ENCODE assay signal across 17 cellular contexts in genomic region chr2:228056293-228056692, GRCh38.
DNase-seq lines count a peak whose midpoint lies in the region; ATAC-seq and TF ChIP-seq lines count a peak whose summit lies in the region.
"Had no signal": no experiment of that assay in that cellular context is flagged by ENCODE, and none has a peak within 500 bp of the region (broad histone marks: within the 10 kb centered on the region; RNA-seq: fewer than 3 reads in every experiment).

No MANE protein-coding gene starts in this region.

- H3K36me3 ChIP-seq in A673 (ENCODE audit: insufficient read depth, low read length, poor library complexity, severe bottlenecking) (no peaks in the 10 kb centered on the region), lower lobe of right lung (no peaks in the 10 kb centered on the region)
- H3K36me3 ChIP-seq: BE2C; BLaER1 treated with 17β-estradiol and CSF1 and Interleukin-3, amounts not matched to agents 10 nM and 100 nM had no signal

- H3K4me3 ChIP-seq in A673 (ENCODE audit: low read depth, low read length, poor library complexity, severe bottlenecking) (no peak overlapping the region), lower lobe of right lung (no peak overlapping the region)
- H3K4me3 ChIP-seq: BLaER1 treated with 17β-estradiol and CSF1 and Interleukin-3, amounts not matched to agents 10 nM and 100 nM had no signal

- H3K9me3 ChIP-seq in A673 (ENCODE audit: low read depth, low read length, poor library complexity, severe bottlenecking) (no peaks in the 10 kb centered on the region), lower lobe of right lung (no peaks in the 10 kb centered on the region)
- H3K9me3 ChIP-seq: BE2C; BLaER1 treated with 17β-estradiol and CSF1 and Interleukin-3, amounts not matched to agents 10 nM and 100 nM had no signal

- peak; percentile 57 to 63 for ATAC-seq in lower lobe of right lung

- no TSS peak for BruUV-seq in A673 (replicated peaks; lab: Mats Ljungman, UMichigan)

- H3K4me1 ChIP-seq in A673 (ENCODE audit: insufficient read depth, low read length, poor library complexity, severe bottlenecking) (peaks cover 48% of the 10 kb centered on the region), lower lobe of right lung (peaks cover 9% of the 10 kb centered on the region)
- H3K4me1 ChIP-seq: BE2C; BLaER1 treated with 17β-estradiol and CSF1 and Interleukin-3, amounts not matched to agents 10 nM and 100 nM had no signal

- no peak for TF ChIP-seq CTCF in A673 (conservative IDR thresholded peaks at IDR 0.05; ENCODE audit: low read depth, low read length)
- TF ChIP-seq CTCF in lower lobe of right lung (IDR thresholded peaks at IDR 0.05), result no peak

- CTCF ChIA-PET in A673 (lab: Charles Lee), result no interaction called here

- H3K27me3 ChIP-seq in A673 (replicated peaks; ENCODE audit: insufficient read depth, low read depth, low read length, poor library complexity) (no peaks in the 10 kb centered on the region), lower lobe of right lung (ENCODE audit: low read depth) (no peaks in the 10 kb centered on the region)
- H3K27me3 ChIP-seq: BE2C; BLaER1 treated with 17β-estradiol and CSF1 and Interleukin-3, amounts not matched to agents 10 nM and 100 nM had no signal

- intact Hi-C loops in A673 (cut with micrococcal nuclease; ENCODE audit: unreplicated experiment) (loop anchor here (2.0 kb wide), 1 partner anchor 27 kb away; no protein-coding TSS in a partner anchor), lower lobe of right lung (cut with DNase I) (no loop called here)

- DNase-seq in DMS79 treated with DMSO at 0.1 percent for 48 hours (lab: John Stamatoyannopoulos, UW) (peak; percentile 30), DMS79 (lab: John Stamatoyannopoulos, UW) (no peak), A673 (ENCODE audit: low spot score) (no peak), lower lobe of right lung (no peak), NCI-H1436 treated with DMSO at 0.1 percent for 48 hours (lab: John Stamatoyannopoulos, UW) (no peak), NCI-H128 (lab: John Stamatoyannopoulos, UW; ENCODE audit: unreplicated experiment) (no peak)
- DNase-seq: ACHN; AML-193; BE2C; CD4-positive, alpha-beta T cell; CD8-positive, alpha-beta memory T cell; DMS 273 treated with DMSO at 0.1 percent for 48 hours; DND-41; H7; HCEC 1CT had no signal

- H3K27ac ChIP-seq in A673 (ENCODE audit: low read depth, low read length, poor library complexity, severe bottlenecking) (peak overlapping the region; percentile 44), lower lobe of right lung (no peak overlapping the region)
- H3K27ac ChIP-seq: 22Rv1; BLaER1 treated with 17β-estradiol and CSF1 and Interleukin-3, amounts not matched to agents 10 nM and 100 nM had no signal

- POLR2A ChIA-PET in A673 (lab: Charles Lee; ENCODE audit: low non-redundant PET), result no interaction called here
